In genomic region chr6:169591616-169592015, GRCh38 we compare ENCODE assay signal across 23 cellular contexts.
"Had no signal": no experiment of that assay in that cellular context is flagged by ENCODE, and none has a peak within 500 bp of the region (broad histone marks: within the 10 kb centered on the region; RNA-seq: fewer than 3 reads in every experiment).

No MANE protein-coding gene starts in this region.

- DNase-seq: activated CD4-positive, alpha-beta T cell treated with anti-CD3 and anti-CD28 coated beads for 4 hours; activated CD8-positive, alpha-beta memory T cell treated with anti-CD3 and anti-CD28 coated beads, Interleukin-2, amount 50 U/mL, for 4 hours; activated CD8-positive, alpha-beta T cell treated with anti-CD3 and anti-CD28 coated beads for 36 hours; activated naive CD4-positive, alpha-beta T cell; activated T-cell treated with anti-CD3 and anti-CD28 coated beads, Interleukin-2, amount 50 U/mL, for 72 hours; aorta; Karpas-422; NCI-H1105 treated with DMSO at 0.1 percent for 48 hours; NCI-H146; NCI-H2029; NCI-H345; NCI-H510A; NCI-H526 treated with DMSO at 0.1 percent for 48 hours; NCI-H82; RPMI8226; SW 1271 had no signal

- H3K27ac ChIP-seq: SK-N-MC had no signal

- H3K27ac Mint-ChIP-seq: activated CD8-positive, alpha-beta T cell treated with anti-CD3 and anti-CD28 coated beads for 36 hours; activated T-cell treated with anti-CD3 and anti-CD28 coated beads, Interleukin-2, amount 50 U/mL, for 72 hours; T-helper 2 cell treated with Interferon-gamma antibody and Interleukin-4, amounts not matched to agents 5 μg/mL and 100 μg/mL, for 36 hours had no signal

- ATAC-seq: activated CD4-positive, CD25-positive, alpha-beta regulatory T cell treated with anti-CD3 and anti-CD28 coated beads, Interleukin-2, amount 50 U/mL, for 24 hours; activated CD8-positive, alpha-beta T cell treated with anti-CD3 and anti-CD28 coated beads for 36 hours; activated T-cell treated with anti-CD3 and anti-CD28 coated beads, Interleukin-2, amount 50 U/mL, for 72 hours; K562; Right ventricle myocardium inferior had no signal

- H3K4me3 ChIP-seq: K562, SK-N-MC had no signal

- H3K9me3 Mint-ChIP-seq: activated CD8-positive, alpha-beta T cell treated with anti-CD3 and anti-CD28 coated beads for 36 hours had no signal

- FAIRE-seq: bronchial epithelial cell, K562 had no signal

- H3K4me3 Mint-ChIP-seq: activated CD8-positive, alpha-beta T cell treated with anti-CD3 and anti-CD28 coated beads for 36 hours; activated naive CD4-positive, alpha-beta T cell treated with anti-CD3 and anti-CD28 coated beads, Interleukin-2, amount 50 U/mL, for 24 hours; activated T-cell treated with anti-CD3 and anti-CD28 coated beads, Interleukin-2, amount 50 U/mL, for 72 hours; T-helper 2 cell treated with Interferon-gamma antibody and Interleukin-4, amounts not matched to agents 5 μg/mL and 100 μg/mL, for 36 hours had no signal

- H3K27me3 Mint-ChIP-seq: activated CD8-positive, alpha-beta T cell treated with anti-CD3 and anti-CD28 coated beads for 36 hours; activated naive CD4-positive, alpha-beta T cell treated with anti-CD3 and anti-CD28 coated beads, Interleukin-2, amount 50 U/mL, for 24 hours had no signal
